In the genomic region with DNA sequence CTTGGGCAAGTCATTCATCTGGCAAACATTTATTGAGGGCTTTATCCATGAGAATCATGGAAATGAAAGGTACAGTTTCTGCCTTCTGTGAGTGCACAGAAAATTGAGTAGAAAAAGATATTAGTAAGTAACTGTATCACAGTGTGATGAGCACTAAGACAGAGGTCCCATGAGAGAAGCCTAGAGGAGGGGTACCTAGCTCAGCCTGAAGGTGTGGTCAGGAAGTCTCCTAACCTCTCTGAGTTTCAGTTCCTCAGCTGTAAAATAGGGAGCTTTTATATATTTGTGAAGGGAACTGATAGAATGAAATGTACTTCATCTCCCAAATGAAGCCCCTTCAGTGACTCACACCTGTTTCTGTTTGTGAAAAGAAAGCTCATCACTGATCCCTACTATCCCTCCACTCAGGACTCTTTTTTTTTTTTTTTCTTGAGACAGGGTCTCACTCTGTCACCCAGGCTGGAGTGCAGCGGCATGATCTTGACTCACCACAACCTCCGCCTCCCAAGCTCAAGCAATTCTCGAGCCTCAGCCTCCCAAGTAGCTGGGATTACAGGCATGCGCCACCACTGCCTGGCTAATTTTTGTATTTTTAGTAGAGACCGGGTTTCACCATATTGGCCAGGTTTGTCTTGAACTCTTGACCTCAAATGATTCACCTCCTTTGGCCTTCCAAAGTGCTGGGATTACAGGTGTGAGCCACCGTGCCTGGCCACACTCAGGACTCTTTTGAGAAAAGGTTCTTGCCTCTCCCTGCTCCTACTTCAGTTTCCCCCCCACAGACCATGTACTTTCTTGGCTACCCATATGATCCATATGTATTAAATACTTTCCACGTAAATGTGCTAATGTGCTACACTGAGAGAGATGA, we compare ENCODE assay signal across 11 cellular contexts.
DNase-seq lines count a peak whose midpoint lies in the region; ATAC-seq and TF ChIP-seq lines count a peak whose summit lies in the region.
"Had no signal": no experiment of that assay in that cellular context is flagged by ENCODE, and none has a peak within 500 bp of the region (broad histone marks: within the 10 kb centered on the region; RNA-seq: fewer than 3 reads in every experiment).

No MANE protein-coding gene starts in this region.

- no peaks in the 10 kb centered on the region for H3K36me3 ChIP-seq in CD8-positive, alpha-beta memory T cell (ENCODE audit: insufficient read depth, low read length)
- no peaks in the 10 kb centered on the region for H3K36me3 ChIP-seq in Caco-2 (ENCODE audit: control insufficient read depth, insufficient read depth, low read length)
- H3K36me3 ChIP-seq: SJSA1 had no signal

- peaks cover 13% of the 10 kb centered on the region for H3K9me3 Mint-ChIP-seq in T-helper 1 cell treated with Interleukin-12 subunit alpha and Interleukin-12 subunit beta and Interleukin-4 antibody, amounts not matched to agents 30 μg/mL and 1 μg/mL, for 36 hours
- H3K9me3 Mint-ChIP-seq in naive B cell (peaks cover 0 to 5% (median 0%) of the 10 kb centered on the region in 7 donors), glutamatergic neuron (ENCODE audit: unreplicated experiment) (no peaks in the 10 kb centered on the region), Caco-2 (ENCODE audit: unreplicated experiment) (no peaks in the 10 kb centered on the region)
- peaks cover 0 to 5% (median 0%) of the 10 kb centered on the region in 5 donors for H3K9me3 Mint-ChIP-seq in CD8-positive, alpha-beta memory T cell
- H3K9me3 Mint-ChIP-seq: activated T-cell treated with anti-CD3 and anti-CD28 coated beads, Interleukin-2, amount 50 U/mL, for 4 hours had no signal

- TF ChIP-seq CTCF in glutamatergic neuron (IDR thresholded peaks at IDR 0.05; ENCODE audit: partially characterized antibody, unreplicated experiment) (no peak), Caco-2 (IDR thresholded peaks at IDR 0.05; ENCODE audit: insufficient read depth in 1 of 2, low read depth in 1 of 2, low read length in 1 of 2, severe bottlenecking in 1 of 2, unreplicated experiment in 1 of 2) (no peak)

- BruUV-seq in Caco-2 (replicated peaks; lab: Mats Ljungman, UMichigan) = no TSS peak

- H3K4me1 ChIP-seq in CD8-positive, alpha-beta memory T cell (ENCODE audit: insufficient read depth, low read length) = peaks cover 8% of the 10 kb centered on the region
- peaks cover 33% of the 10 kb centered on the region for H3K4me1 ChIP-seq in Caco-2

- peaks cover 7% of the 10 kb centered on the region for H3K36me3 Mint-ChIP-seq in T-helper 1 cell treated with Interleukin-12 subunit alpha and Interleukin-12 subunit beta and Interleukin-4 antibody, amounts not matched to agents 30 μg/mL and 1 μg/mL, for 36 hours (ENCODE audit: low read depth)
- H3K36me3 Mint-ChIP-seq in naive B cell (peaks cover 0 to 11% of the 10 kb centered on the region in 2 donors), glutamatergic neuron (ENCODE audit: unreplicated experiment) (peaks cover 4% of the 10 kb centered on the region), Caco-2 (ENCODE audit: insufficient read depth, unreplicated experiment) (no peaks in the 10 kb centered on the region)
- peaks cover 0 to 6% (median 0%) of the 10 kb centered on the region in 3 donors for H3K36me3 Mint-ChIP-seq in CD8-positive, alpha-beta memory T cell

- H3K27ac ChIP-seq in CD8-positive, alpha-beta memory T cell (ENCODE audit: low read depth, low read length) = no peak overlapping the region
- H3K27ac ChIP-seq: SJSA1 had no signal

- peak overlapping the region; percentile 7 for H3K4me3 Mint-ChIP-seq in T-helper 1 cell treated with Interleukin-12 subunit alpha and Interleukin-12 subunit beta and Interleukin-4 antibody, amounts not matched to agents 30 μg/mL and 1 μg/mL, for 36 hours
- H3K4me3 Mint-ChIP-seq in naive B cell (peak overlapping the region; percentile 74 to 90 (median 82)), glutamatergic neuron (ENCODE audit: unreplicated experiment) (no peak overlapping the region), Caco-2 (ENCODE audit: unreplicated experiment) (no peak overlapping the region)
- H3K4me3 Mint-ChIP-seq in CD8-positive, alpha-beta memory T cell = no peak overlapping the region
- H3K4me3 Mint-ChIP-seq: activated T-cell treated with anti-CD3 and anti-CD28 coated beads, Interleukin-2, amount 50 U/mL, for 4 hours had no signal

- peak; percentile 64 for ATAC-seq in GM21723 (IDR thresholded peaks at IDR 0.05; ENCODE audit: unreplicated experiment)
- ATAC-seq in HG03520 (IDR thresholded peaks at IDR 0.05; ENCODE audit: unreplicated experiment) = peak; percentile 61
- peak; percentile 99 for ATAC-seq in naive B cell (ENCODE audit: low read depth in 2 of 2)

- H3K4me1 Mint-ChIP-seq in T-helper 1 cell treated with Interleukin-12 subunit alpha and Interleukin-12 subunit beta and Interleukin-4 antibody, amounts not matched to agents 30 μg/mL and 1 μg/mL, for 36 hours (ENCODE audit: low read depth) = peaks cover 61% of the 10 kb centered on the region
- H3K4me1 Mint-ChIP-seq in naive B cell = peaks cover 57 to 91% (median 74%) of the 10 kb centered on the region in 3 donors
- H3K4me1 Mint-ChIP-seq in CD8-positive, alpha-beta memory T cell = peaks cover 10 to 44% (median 19%) of the 10 kb centered on the region in 3 donors
- no peaks in the 10 kb centered on the region for H3K4me1 Mint-ChIP-seq in glutamatergic neuron (ENCODE audit: low read depth, unreplicated experiment)
- peaks cover 19% of the 10 kb centered on the region for H3K4me1 Mint-ChIP-seq in Caco-2 (ENCODE audit: low read depth, unreplicated experiment)

- no peaks in the 10 kb centered on the region for H3K27me3 Mint-ChIP-seq in T-helper 1 cell treated with Interleukin-12 subunit alpha and Interleukin-12 subunit beta and Interleukin-4 antibody, amounts not matched to agents 30 μg/mL and 1 μg/mL, for 36 hours (ENCODE audit: low read depth)
- H3K27me3 Mint-ChIP-seq in naive B cell (no peaks in the 10 kb centered on the region), glutamatergic neuron (ENCODE audit: unreplicated experiment) (peaks cover 7% of the 10 kb centered on the region), Caco-2 (ENCODE audit: insufficient read depth, unreplicated experiment) (no peaks in the 10 kb centered on the region)
- no peaks in the 10 kb centered on the region for H3K27me3 Mint-ChIP-seq in CD8-positive, alpha-beta memory T cell

- POLR2A ChIA-PET in CD8-positive, alpha-beta memory T cell (lab: Charles Lee) = interaction anchor here (0.5 kb wide), 1 partner anchor 45 kb away, joined by 3 read pairs; no protein-coding TSS in a partner anchor
- POLR2A ChIA-PET in Caco-2 (lab: Charles Lee) = no interaction called here

- DNase-seq in T-helper 1 cell (no peak), naive B cell (peak; percentile 71), glutamatergic neuron (no peak), Caco-2 (no peak)
- DNase-seq in CD8-positive, alpha-beta memory T cell = no peak
- DNase-seq: activated T-cell treated with anti-CD3 and anti-CD28 coated beads, Interleukin-2, amount 50 U/mL, for 4 hours; effector CD4-positive, alpha-beta T cell had no signal

- H3K9me3 ChIP-seq in CD8-positive, alpha-beta memory T cell (ENCODE audit: low read length) = peaks cover 3% of the 10 kb centered on the region
- H3K9me3 ChIP-seq in Caco-2 = no peaks in the 10 kb centered on the region
- H3K9me3 ChIP-seq: SJSA1 had no signal

- intact Hi-C loops in Caco-2 (cut with micrococcal nuclease; ENCODE audit: unreplicated experiment) = no loop called here

- H3K27me3 ChIP-seq in CD8-positive, alpha-beta memory T cell (ENCODE audit: insufficient read depth, low read length, poor library complexity, severe bottlenecking) = no peaks in the 10 kb centered on the region
- no peaks in the 10 kb centered on the region for H3K27me3 ChIP-seq in Caco-2 (replicated peaks; ENCODE audit: control insufficient read depth, insufficient read depth, low read length)
- H3K27me3 ChIP-seq: SJSA1 had no signal

- H3K27ac Mint-ChIP-seq in T-helper 1 cell treated with Interleukin-12 subunit alpha and Interleukin-12 subunit beta and Interleukin-4 antibody, amounts not matched to agents 30 μg/mL and 1 μg/mL, for 36 hours = peak overlapping the region; percentile 65
- H3K27ac Mint-ChIP-seq in naive B cell = peak overlapping the region; percentile 27 to 92 (median 82)
- peak overlapping the region in 2 of 8 donors; percentile 33 to 69 for H3K27ac Mint-ChIP-seq in CD8-positive, alpha-beta memory T cell
- H3K27ac Mint-ChIP-seq in glutamatergic neuron (ENCODE audit: unreplicated experiment) = no peak overlapping the region
- no peak overlapping the region for H3K27ac Mint-ChIP-seq in Caco-2 (ENCODE audit: unreplicated experiment)

- CTCF ChIA-PET in CD8-positive, alpha-beta memory T cell (lab: Charles Lee) = interaction anchor here (1.2 kb wide), 1 partner anchor 46 kb away, joined by 3 read pairs; no protein-coding TSS in a partner anchor
- CTCF ChIA-PET in Caco-2 (lab: Charles Lee) = interaction anchor here (0.7 kb wide), 1 partner anchor 39 kb away, joined by 4 read pairs; no protein-coding TSS in a partner anchor

- H3K4me3 ChIP-seq in CD8-positive, alpha-beta memory T cell (ENCODE audit: low read length) = no peak overlapping the region
- no peak overlapping the region for H3K4me3 ChIP-seq in Caco-2 (ENCODE audit: low read depth, low read length)
- H3K4me3 ChIP-seq: SJSA1 had no signal

Comparison
In these comparisons a context has a peak if more than half of its experiments do, and no peak if none do; other contexts are left out.
1. H3K27ac Mint-ChIP-seq: peak in T-helper 1 cell treated with Interleukin-12 subunit alpha and Interleukin-12 subunit beta and Interleukin-4 antibody, amounts not matched to agents 30 μg/mL and 1 μg/mL, for 36 hours (single experiment) and naive B cell (6 of 6); none in glutamatergic neuron (single experiment) and Caco-2 (single experiment).
2. H3K4me3 Mint-ChIP-seq: peak in T-helper 1 cell treated with Interleukin-12 subunit alpha and Interleukin-12 subunit beta and Interleukin-4 antibody, amounts not matched to agents 30 μg/mL and 1 μg/mL, for 36 hours (single experiment) and naive B cell (8 of 8); none in CD8-positive, alpha-beta memory T cell (0 of 7), glutamatergic neuron (single experiment) and Caco-2 (single experiment).
3. Peak in every context shown above with its lines, with median percentiles within 50 percentile points of each other: ATAC-seq.